In genomic region chr3:150261418-150261817, GRCh38 we compare ENCODE assay signal across 7 cellular contexts.
"Had no signal": no experiment of that assay in that cellular context is flagged by ENCODE, and none has a peak within 500 bp of the region (broad histone marks: within the 10 kb centered on the region; RNA-seq: fewer than 3 reads in every experiment).

No MANE protein-coding gene starts in this region.

- FAIRE-seq: HTR-8/SVneo, K562 had no signal

- H3K4me3 ChIP-seq: K562 had no signal

- ATAC-seq: K562 had no signal

- DNase-seq: IMR-90, KBM-7, KG1 had no signal

- H3K9ac ChIP-seq: KMS-11 had no signal

- H3K4me2 ChIP-seq: KMS-11 had no signal

- H3K27ac ChIP-seq: HL-60, KMS-11 had no signal
